Comparison of ENCODE assay signal across 11 cellular contexts in genomic region chrX:85992811-85993229, GRCh38. TPM values are rescaled to one million over a fixed set of nuclear protein-coding genes. Genes with fewer than 3 reads are reported as not detected.
DNase-seq lines count a peak whose midpoint lies in the region; ATAC-seq, FAIRE-seq and TF ChIP-seq lines count a peak whose summit lies in the region.
"Had no signal": no experiment of that assay in that cellular context is flagged by ENCODE, and none has a peak within 500 bp of the region (broad histone marks: within the 10 kb centered on the region; RNA-seq: fewer than 3 reads in every experiment).

No MANE protein-coding gene starts in this region.

- H3K36me3 Mint-ChIP-seq in brain = peaks cover 15% of the 10 kb centered on the region

- no peak for DNase-seq in activated CD4-positive, CD25-positive, alpha-beta regulatory T cell treated with anti-CD3 and anti-CD28 coated beads, Interleukin-2, amount 50 U/mL, for 72 hours
- DNase-seq in NCI-H2029 (lab: John Stamatoyannopoulos, UW) (peak; percentile 49), pancreas (no peak), HuH-7.5 (ENCODE audit: low spot score) (no peak), GDM1 (lab: John Stamatoyannopoulos, UW) (no peak), AML-193 (lab: John Stamatoyannopoulos, UW) (no peak)
- DNase-seq: uterus had no signal

- H3K36me3 ChIP-seq in pancreas = no peaks in the 10 kb centered on the region
- H3K36me3 ChIP-seq: neural progenitor cell, uterus had no signal

- no peak overlapping the region for H3K4me3 ChIP-seq in pancreas
- H3K4me3 ChIP-seq: GM12878, neural progenitor cell, uterus had no signal

- peaks cover 34% of the 10 kb centered on the region for H3K4me1 Mint-ChIP-seq in brain

- TF ChIP-seq CTCF in brain (conservative IDR thresholded peaks at IDR 0.05) (no peak), pancreas (IDR thresholded peaks at IDR 0.05) (no peak)

- H3K9me3 ChIP-seq in pancreas = no peaks in the 10 kb centered on the region
- H3K9me3 ChIP-seq: uterus had no signal

- peaks cover 0 to 24% (median 9%) of the 10 kb centered on the region in 5 experiments for H3K9me3 Mint-ChIP-seq in brain

- H3K27ac ChIP-seq in pancreas = no peak overlapping the region
- H3K27ac ChIP-seq: neural progenitor cell, uterus had no signal

- intact Hi-C loops in pancreas (cut with DNase I) = no loop called here

- ATAC-seq in activated CD4-positive, CD25-positive, alpha-beta regulatory T cell treated with anti-CD3 and anti-CD28 coated beads, Interleukin-2, amount 50 U/mL, for 24 hours = peak; percentile 76 to 85
- peak in 3 of 4 donors; percentile 34 to 87 (median 58) for ATAC-seq in pancreas
- ATAC-seq: GM12878 had no signal

- no peaks in the 10 kb centered on the region for H3K4me1 ChIP-seq in pancreas
- H3K4me1 ChIP-seq: uterus had no signal

- WGBS in pancreas, 2 donors = 45 to 46% methylated on average over 3 of the region's 3 CpGs

- H3K4me3 Mint-ChIP-seq in brain = no peak overlapping the region
- H3K4me3 Mint-ChIP-seq: neural progenitor cell had no signal

- H3K27ac Mint-ChIP-seq in brain = peak overlapping the region in 3 of 5 experiments; percentile 20 to 39 (median 36)
- H3K27ac Mint-ChIP-seq: neural progenitor cell had no signal

- H3K27me3 ChIP-seq in pancreas = no peaks in the 10 kb centered on the region
- H3K27me3 ChIP-seq: neural progenitor cell, uterus had no signal

- FAIRE-seq in pancreas (lab: Jason Lieb, UNC) = no peak
- FAIRE-seq: GM12878 had no signal

- H3K27me3 Mint-ChIP-seq in brain = peaks cover 4% of the 10 kb centered on the region

RNA-seq across cellular contexts. Expression of gene CHM, which starts 54.5 kb away (rescaled TPM):
- polyA plus RNA-seq in brain (ENCODE audit: insufficient read depth, low read depth, low replicate concordance) (4.2 TPM), pancreas (10 to 100 TPM in 1 of 2 donors, 1 to 10 TPM in 1; 3.9 to 10.7 TPM)
- total RNA-seq in pancreas = 10 to 100 TPM in 1 of 6 donors, 1 to 10 TPM in 5; 5.1 to 10.6 (median 7.9) TPM
